Comparison of ENCODE assay signal across 1 cellular context in genomic region chr6:17096076-17096475, GRCh38.
TF ChIP-seq lines count a peak whose summit lies in the region.

No MANE protein-coding gene starts in this region.

TF ChIP-seq in GM23338, 12 proteins besides CTCF, POLR2A, EP300 and RAD21 (continued from another document):
- TF ChIP-seq ZNF462 (CRISPR knock-in tag; IDR thresholded peaks at IDR 0.05) (no peak), CREB1 (CRISPR knock-in tag; IDR thresholded peaks at IDR 0.05; ENCODE audit: low read depth) (no peak), STAT1 (IDR thresholded peaks at IDR 0.05; ENCODE audit: unreplicated experiment) (no peak), EZH2phosphoT487 (IDR thresholded peaks at IDR 0.05; ENCODE audit: unreplicated experiment) (no peak), POLR2AphosphoS5 (IDR thresholded peaks at IDR 0.05; ENCODE audit: low read depth) (no peak), REST (IDR thresholded peaks at IDR 0.05; ENCODE audit: unreplicated experiment) (no peak)
